ENCODE assay signal across 17 cellular contexts in the genomic region with DNA sequence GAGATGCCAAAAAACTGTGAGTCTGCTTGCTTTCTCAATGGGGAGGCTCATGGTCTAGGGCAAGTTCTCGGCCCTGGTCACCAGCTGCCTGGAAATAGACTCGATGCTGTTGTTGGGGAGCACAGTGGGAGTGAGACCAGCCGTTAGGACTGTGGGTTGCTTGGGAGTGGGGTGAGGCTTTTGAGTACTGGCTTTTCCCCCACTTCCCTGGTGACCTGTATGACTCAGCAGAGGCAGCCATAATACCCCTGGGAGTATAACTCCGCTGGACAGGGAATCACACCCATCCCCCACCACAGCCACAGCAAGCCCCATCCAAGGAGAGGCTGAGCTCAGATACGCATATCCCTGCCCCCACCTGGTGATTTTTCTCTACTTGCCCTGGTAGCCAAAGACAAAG. TPM values are rescaled to one million over a fixed set of nuclear protein-coding genes. Genes with fewer than 3 reads are reported as not detected.
A peak's percentile ranks its signal among the peaks of the same experiment; 100 is the strongest.
DNase-seq lines count a peak whose midpoint lies in the region; ATAC-seq and TF ChIP-seq lines count a peak whose summit lies in the region.
"Had no signal": no experiment of that assay in that cellular context is flagged by ENCODE, and none has a peak within 500 bp of the region (broad histone marks: within the 10 kb centered on the region; RNA-seq: fewer than 3 reads in every experiment).

No MANE protein-coding gene starts in this region.

- peaks cover 21% of the 10 kb centered on the region for H3K27me3 Mint-ChIP-seq in activated T-cell treated with anti-CD3 and anti-CD28 coated beads, Interleukin-2, amount 50 U/mL, for 4 hours (ENCODE audit: low read depth)

- H3K4me3 Mint-ChIP-seq in activated T-cell treated with anti-CD3 and anti-CD28 coated beads, Interleukin-2, amount 50 U/mL, for 4 hours, result no peak overlapping the region
- H3K4me3 Mint-ChIP-seq: CD4-positive, alpha-beta memory T cell; T-helper 1 cell treated with Interleukin-12 subunit alpha and Interleukin-12 subunit beta and Interleukin-4 antibody, amounts not matched to agents 30 μg/mL and 1 μg/mL, for 36 hours had no signal

- H3K36me3 Mint-ChIP-seq in activated T-cell treated with anti-CD3 and anti-CD28 coated beads, Interleukin-2, amount 50 U/mL, for 4 hours (ENCODE audit: insufficient read depth), result no peaks in the 10 kb centered on the region

- TF ChIP-seq POLR2A in NB4 (IDR thresholded peaks at IDR 0.05; ENCODE audit: extremely low read depth, insufficient read length), result no peak

- H3K4me3 ChIP-seq in NB4 (ENCODE audit: low read depth, low read length), result no peak overlapping the region
- no peak overlapping the region for H3K4me3 ChIP-seq in fibroblast of mammary gland (ENCODE audit: control insufficient read depth, low read depth, low read length)
- H3K4me3 ChIP-seq: GM23248 had no signal

- H3K4me1 Mint-ChIP-seq in activated T-cell treated with anti-CD3 and anti-CD28 coated beads, Interleukin-2, amount 50 U/mL, for 4 hours (ENCODE audit: low read depth), result no peaks in the 10 kb centered on the region
- H3K4me1 Mint-ChIP-seq: CD4-positive, alpha-beta memory T cell had no signal

- CTCF ChIA-PET in GM10248 (lab: Yijun Ruan, JAX), result interaction anchor here (1.4 kb wide), 1 partner anchor 9 kb away, joined by 3 read pairs; no protein-coding TSS in a partner anchor

- DNase-seq in ELF-1 (ENCODE audit: low read depth, low spot score) (peak; percentile 11), NB4 (ENCODE audit: low read depth) (peak; percentile 43), amniotic epithelial cell (ENCODE audit: low read depth) (peak; percentile 23), fibroblast of mammary gland (ENCODE audit: low read depth) (peak; percentile 67), NCI-H2171 treated with DMSO at 0.1 percent for 48 hours (lab: John Stamatoyannopoulos, UW) (no peak), HPDE6-E6E7 (ENCODE audit: extremely low spot score) (no peak), GM10248 (ENCODE audit: extremely low spot score) (no peak)
- no peak for DNase-seq in activated T-cell treated with anti-CD3 and anti-CD28 coated beads, Interleukin-2, amount 50 U/mL, for 4 hours
- DNase-seq: CD4-positive, alpha-beta memory T cell; GM23248; MM.1S; NCI-H1694; NCI-H2081 treated with DMSO at 0.1 percent for 48 hours; NCI-H82; SIG-M5 had no signal

- POLR2A ChIA-PET in GM10248 (lab: Yijun Ruan, JAX), result no interaction called here

- H3K9me3 Mint-ChIP-seq in activated T-cell treated with anti-CD3 and anti-CD28 coated beads, Interleukin-2, amount 50 U/mL, for 4 hours, result peaks cover 10% of the 10 kb centered on the region
- H3K9me3 Mint-ChIP-seq: T-helper 1 cell treated with Interleukin-12 subunit alpha and Interleukin-12 subunit beta and Interleukin-4 antibody, amounts not matched to agents 30 μg/mL and 1 μg/mL, for 36 hours had no signal

- no peak for ATAC-seq in activated T-cell treated with anti-CD3 and anti-CD28 coated beads, Interleukin-2, amount 50 U/mL, for 4 hours

- no peak for TF ChIP-seq CTCF in NB4 (IDR thresholded peaks at IDR 0.05; ENCODE audit: low read depth, low read length)
- no peak for TF ChIP-seq CTCF in fibroblast of mammary gland (conservative IDR thresholded peaks at IDR 0.05; ENCODE audit: control insufficient read depth, insufficient read depth, low read depth, low read length)
- no peak for TF ChIP-seq CTCF in GM10248 (IDR thresholded peaks at IDR 0.05; ENCODE audit: control extremely low read depth, extremely low read depth, low read depth, missing control alignments)

RNA-seq across cellular contexts. Expression of gene OGFRL1, which starts 48.9 kb away (rescaled TPM):
- total RNA-seq in activated T-cell treated with anti-CD3 and anti-CD28 coated beads, Interleukin-2, amount 50 U/mL, for 4 hours, result 1 to 10 TPM; 2.5 to 3.0 (median 2.7) TPM
- total RNA-seq: HT-29 had no signal

Comparison
In these comparisons a context has a peak if more than half of its experiments do, and no peak if none do; other contexts are left out.
1. DNase-seq: peak in ELF-1 (single experiment), NB4 (single experiment), amniotic epithelial cell (single experiment) and fibroblast of mammary gland (single experiment); none in NCI-H2171 treated with DMSO at 0.1 percent for 48 hours (single experiment), activated T-cell treated with anti-CD3 and anti-CD28 coated beads, Interleukin-2, amount 50 U/mL, for 4 hours (single experiment), HPDE6-E6E7 (single experiment) and GM10248 (single experiment).